ENCODE assay signal across 8 cellular contexts in genomic region chr9:6644346-6645152, GRCh38. TPM values are rescaled to one million over a fixed set of nuclear protein-coding genes. Genes with fewer than 3 reads are reported as not detected.
DNase-seq lines count a peak whose midpoint lies in the region; ATAC-seq and TF ChIP-seq lines count a peak whose summit lies in the region.

No MANE protein-coding gene starts in this region.

- peak; percentile 7 for DNase-seq in activated naive CD4-positive, alpha-beta T cell treated with Interleukin-2 at 50 U/mL for 16 hours
- DNase-seq in activated naive CD4-positive, alpha-beta T cell treated with anti-CD3 and anti-CD28 coated beads, Interleukin-2, amount 50 U/mL, for 72 hours (ENCODE audit: low spot score in 2 of 2): no peak
- no peak for DNase-seq in activated naive CD8-positive, alpha-beta T cell treated with anti-CD3 and anti-CD28 coated beads for 36 hours
- DNase-seq in lower lobe of right lung (no peak), tibial artery (no peak), left cardiac atrium (no peak), left colon (no peak)

- no peaks in the 10 kb centered on the region for H3K9me3 ChIP-seq in lower lobe of right lung
- H3K9me3 ChIP-seq in tibial artery: no peaks in the 10 kb centered on the region

- peak overlapping the region; percentile 54 for H3K4me3 Mint-ChIP-seq in activated naive CD8-positive, alpha-beta T cell treated with anti-CD3 and anti-CD28 coated beads for 36 hours

- H3K4me1 Mint-ChIP-seq in activated naive CD8-positive, alpha-beta T cell treated with anti-CD3 and anti-CD28 coated beads for 36 hours: peaks cover 15% of the 10 kb centered on the region

- no peak overlapping the region for H3K27ac ChIP-seq in lower lobe of right lung
- H3K27ac ChIP-seq in tibial artery: no peak overlapping the region

- peaks cover 46% of the 10 kb centered on the region for H3K27me3 ChIP-seq in lower lobe of right lung (ENCODE audit: low read depth)
- peaks cover 0 to 46% of the 10 kb centered on the region in 2 donors for H3K27me3 ChIP-seq in tibial artery

- intact Hi-C loops in lower lobe of right lung (cut with DNase I) (no loop called here), tibial artery (cut with DNase I; ENCODE audit: low total_unique reads) (no loop called here), left cardiac atrium (cut with DNase I) (no loop called here), left colon (cut with DNase I, micrococcal nuclease) (no loop called here)

- H3K27me3 Mint-ChIP-seq in activated naive CD8-positive, alpha-beta T cell treated with anti-CD3 and anti-CD28 coated beads for 36 hours: peaks cover 75% of the 10 kb centered on the region

- H3K4me1 ChIP-seq in lower lobe of right lung: peaks cover 17% of the 10 kb centered on the region
- peaks cover 0 to 23% (median 15%) of the 10 kb centered on the region in 4 donors for H3K4me1 ChIP-seq in tibial artery

- no peaks in the 10 kb centered on the region for H3K36me3 ChIP-seq in lower lobe of right lung
- H3K36me3 ChIP-seq in tibial artery: no peaks in the 10 kb centered on the region

- H3K27ac Mint-ChIP-seq in activated naive CD4-positive, alpha-beta T cell treated with anti-CD3 and anti-CD28 coated beads, Interleukin-2, amount 50 U/mL, for 72 hours: no peak overlapping the region
- no peak overlapping the region for H3K27ac Mint-ChIP-seq in activated naive CD8-positive, alpha-beta T cell treated with anti-CD3 and anti-CD28 coated beads for 36 hours

- no peak for ATAC-seq in activated naive CD4-positive, alpha-beta T cell treated with anti-CD3 and anti-CD28 coated beads, Interleukin-2, amount 50 U/mL, for 72 hours
- no peak for ATAC-seq in lower lobe of right lung
- no peak for ATAC-seq in HG03520 (IDR thresholded peaks at IDR 0.05; ENCODE audit: unreplicated experiment)
- ATAC-seq in left cardiac atrium: no peak
- ATAC-seq in left colon: no peak

- TF ChIP-seq CTCF in lower lobe of right lung (IDR thresholded peaks at IDR 0.05) (no peak), tibial artery (IDR thresholded peaks at IDR 0.05) (no peak)

- peaks cover 0 to 7% of the 10 kb centered on the region in 2 donors for H3K36me3 Mint-ChIP-seq in activated naive CD4-positive, alpha-beta T cell treated with anti-CD3 and anti-CD28 coated beads, Interleukin-2, amount 50 U/mL, for 72 hours
- no peaks in the 10 kb centered on the region for H3K36me3 Mint-ChIP-seq in activated naive CD8-positive, alpha-beta T cell treated with anti-CD3 and anti-CD28 coated beads for 36 hours

- H3K4me3 ChIP-seq in lower lobe of right lung (peak overlapping the region; percentile 55), tibial artery (peak overlapping the region; percentile 43 to 52)

- no peaks in the 10 kb centered on the region for H3K9me3 Mint-ChIP-seq in activated naive CD4-positive, alpha-beta T cell treated with anti-CD3 and anti-CD28 coated beads, Interleukin-2, amount 50 U/mL, for 72 hours
- H3K9me3 Mint-ChIP-seq in activated naive CD8-positive, alpha-beta T cell treated with anti-CD3 and anti-CD28 coated beads for 36 hours: no peaks in the 10 kb centered on the region

RNA-seq across cellular contexts. Expression of gene GLDC, which starts 1.0 kb away (rescaled TPM):
- 1 to 10 TPM in 1 of 2 donors, under 1 TPM in 1; 0.96 to 2.5 TPM for total RNA-seq in activated naive CD4-positive, alpha-beta T cell treated with anti-CD3 and anti-CD28 coated beads, Interleukin-2, amount 50 U/mL, for 72 hours
- total RNA-seq in activated naive CD8-positive, alpha-beta T cell treated with anti-CD3 and anti-CD28 coated beads for 36 hours: under 1 TPM; 0.64 to 0.68 TPM
- 0.77 TPM for total RNA-seq in lower lobe of right lung
- total RNA-seq in left cardiac atrium: under 1 TPM; 0.21 to 0.24 TPM
- 1 to 10 TPM in 1 of 2 donors, under 1 TPM in 1; 0.70 to 2.2 TPM for total RNA-seq in left colon
